In genomic region chr2:158464426-158465281, GRCh38 we compare ENCODE assay signal across 8 cellular contexts. TPM values are rescaled to one million over a fixed set of nuclear protein-coding genes. Genes with fewer than 3 reads are reported as not detected.
DNase-seq lines count a peak whose midpoint lies in the region; ATAC-seq and TF ChIP-seq lines count a peak whose summit lies in the region.

No MANE protein-coding gene starts in this region.

- H3K4me3 ChIP-seq in heart left ventricle (no peak overlapping the region), epithelial cell of esophagus (ENCODE audit: low read length) (no peak overlapping the region), tibial nerve (no peak overlapping the region)

- peak in 11 of 12 donors; percentile 17 to 56 (median 43) for TF ChIP-seq CTCF in heart left ventricle (IDR thresholded peaks at IDR 0.05)
- peak; percentile 47 for TF ChIP-seq CTCF in epithelial cell of esophagus (IDR thresholded peaks at IDR 0.05; ENCODE audit: insufficient read depth, low read depth, low read length, missing control alignments)
- TF ChIP-seq CTCF in tibial nerve (IDR thresholded peaks at IDR 0.05): peak in 4 of 5 experiments; percentile 10 to 28 (median 22)

- peaks cover 0 to 3% (median 0%) of the 10 kb centered on the region in 9 donors for H3K36me3 ChIP-seq in heart left ventricle
- H3K36me3 ChIP-seq in tibial nerve: no peaks in the 10 kb centered on the region

- 80 to 90% (median 84%) methylated on average over 4 of the region's 4 CpGs for WGBS in heart left ventricle, 4 donors
- 84 to 86% methylated on average over 4 of the region's 4 CpGs for WGBS in tibial nerve, 2 donors

- H3K9me3 ChIP-seq in heart left ventricle: no peaks in the 10 kb centered on the region
- H3K9me3 ChIP-seq in tibial nerve: no peaks in the 10 kb centered on the region

- peaks cover 0 to 31% (median 10%) of the 10 kb centered on the region in 12 donors for H3K4me1 ChIP-seq in heart left ventricle
- peaks cover 0 to 12% (median 0%) of the 10 kb centered on the region in 4 donors for H3K4me1 ChIP-seq in tibial nerve

- no peak for DNase-seq in heart left ventricle
- DNase-seq in Right ventricle myocardium superior: no peak
- DNase-seq in NCI-H526 treated with DMSO at 0.1 percent for 48 hours (lab: John Stamatoyannopoulos, UW): peak; percentile 33
- DNase-seq in epithelial cell of esophagus (ENCODE audit: low read depth): no peak
- no peak for DNase-seq in tibial nerve (ENCODE audit: low spot score in 2 of 2)
- DNase-seq in effector CD8-positive, alpha-beta T cell (lab: John Stamatoyannopoulos, UW): no peak
- DNase-seq in activated T-cell treated with anti-CD3 and anti-CD28 coated beads, Interleukin-2, amount 50 U/mL, for 24 hours: no peak

- peak in 1 of 4 donors; percentile 57 for ATAC-seq in heart left ventricle
- ATAC-seq in Right ventricle myocardium superior (ENCODE audit: poor library complexity): no peak
- ATAC-seq in HG02642 (IDR thresholded peaks at IDR 0.05; ENCODE audit: poor library complexity, unreplicated experiment): peak; percentile 87

- no peak for TF ChIP-seq POLR2A in heart left ventricle (IDR thresholded peaks at IDR 0.05)
- TF ChIP-seq POLR2A in tibial nerve (IDR thresholded peaks at IDR 0.05): no peak

- no peak for TF ChIP-seq EP300 in tibial nerve (IDR thresholded peaks at IDR 0.05)

- no peaks in the 10 kb centered on the region for H3K27me3 ChIP-seq in heart left ventricle
- no peaks in the 10 kb centered on the region for H3K27me3 ChIP-seq in tibial nerve

- H3K9me3 Mint-ChIP-seq in activated T-cell treated with anti-CD3 and anti-CD28 coated beads, Interleukin-2, amount 50 U/mL, for 24 hours: no peaks in the 10 kb centered on the region

- no peak overlapping the region for H3K27ac Mint-ChIP-seq in activated T-cell treated with anti-CD3 and anti-CD28 coated beads, Interleukin-2, amount 50 U/mL, for 24 hours

- intact Hi-C loops in heart left ventricle (cut with DNase I): loop anchor here in 1 of 10 donors (10.0 kb wide), 1 partner anchor 130 kb away; no protein-coding TSS in a partner anchor
- intact Hi-C loops in Right ventricle myocardium superior (cut with DNase I): no loop called here

- H3K36me3 Mint-ChIP-seq in activated T-cell treated with anti-CD3 and anti-CD28 coated beads, Interleukin-2, amount 50 U/mL, for 24 hours (ENCODE audit: low read depth): peaks cover 4% of the 10 kb centered on the region

- H3K4me3 Mint-ChIP-seq in activated T-cell treated with anti-CD3 and anti-CD28 coated beads, Interleukin-2, amount 50 U/mL, for 24 hours: no peak overlapping the region

- peaks cover 18% of the 10 kb centered on the region for H3K4me1 Mint-ChIP-seq in activated T-cell treated with anti-CD3 and anti-CD28 coated beads, Interleukin-2, amount 50 U/mL, for 24 hours (ENCODE audit: low read depth)

- no peaks in the 10 kb centered on the region for H3K27me3 Mint-ChIP-seq in activated T-cell treated with anti-CD3 and anti-CD28 coated beads, Interleukin-2, amount 50 U/mL, for 24 hours

- no peak overlapping the region for H3K27ac ChIP-seq in heart left ventricle
- no peak overlapping the region for H3K27ac ChIP-seq in tibial nerve

RNA-seq across cellular contexts. Expression of gene PKP4, which starts 7.9 kb away (rescaled TPM):
- total RNA-seq in heart left ventricle (10 to 100 TPM; 34.1 to 66.7 (median 49.4) TPM), Right ventricle myocardium superior (49.6 TPM), tibial nerve (100 to 1,000 TPM in 2 of 4 donors, 10 to 100 TPM in 2; 57.8 to 100 (median 92.0) TPM)
- 10 to 100 TPM; 17.6 to 41.0 TPM for polyA plus RNA-seq in heart left ventricle

RNA-seq across cellular contexts. Expression of gene CCDC148, which starts 8.1 kb away (rescaled TPM):
- 1 to 10 TPM in 4 of 9 donors, under 1 TPM in 4, not detected in 1; 0.31 to 1.2 (median 0.93) TPM for total RNA-seq in heart left ventricle
- polyA plus RNA-seq in heart left ventricle: under 1 TPM in 1 of 2 donors, not detected in 1; 0.24 TPM
- 1.0 TPM for total RNA-seq in Right ventricle myocardium superior
- 1 to 10 TPM in 3 of 4 donors, under 1 TPM in 1; 0.30 to 2.5 (median 1.9) TPM for total RNA-seq in tibial nerve
